ENCODE assay signal across 8 cellular contexts in the genomic region with DNA sequence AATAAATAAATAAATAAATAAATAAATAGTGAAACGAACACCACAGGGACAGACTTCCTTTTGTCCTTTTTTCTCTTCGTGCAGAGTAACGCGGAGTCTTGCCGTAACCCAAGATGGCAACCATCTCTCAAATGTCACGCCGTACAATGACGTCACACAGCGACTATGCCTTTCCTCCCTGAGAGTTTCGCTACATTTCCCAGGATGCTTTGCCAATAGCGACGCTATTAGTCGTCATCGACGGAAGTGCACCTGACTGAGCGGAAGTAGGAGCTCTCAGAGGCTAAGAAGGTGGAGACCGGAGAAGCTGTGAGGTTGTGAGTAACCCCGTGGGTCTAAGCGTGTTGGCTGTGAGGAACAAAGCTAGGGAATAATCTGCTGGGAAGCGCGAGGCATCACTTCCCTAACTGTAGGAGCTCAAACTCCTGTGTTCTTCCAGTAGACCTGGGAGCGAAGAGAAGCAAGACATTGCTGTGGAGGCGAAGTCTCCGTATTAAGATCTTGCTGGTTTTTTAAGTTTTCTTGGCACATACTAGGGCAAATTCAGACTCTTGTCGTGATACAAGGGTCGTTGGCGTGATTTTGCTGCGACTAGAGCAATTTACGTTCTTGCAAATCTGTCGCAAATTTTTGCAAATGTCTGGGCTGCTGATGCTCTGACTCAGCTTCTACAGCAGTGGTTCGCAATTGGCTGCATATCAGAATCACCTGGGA. TPM values are rescaled to one million over a fixed set of nuclear protein-coding genes. Genes with fewer than 3 reads are reported as not detected.
DNase-seq lines count a peak whose midpoint lies in the region; ATAC-seq and TF ChIP-seq lines count a peak whose summit lies in the region.

A gene with protein sequence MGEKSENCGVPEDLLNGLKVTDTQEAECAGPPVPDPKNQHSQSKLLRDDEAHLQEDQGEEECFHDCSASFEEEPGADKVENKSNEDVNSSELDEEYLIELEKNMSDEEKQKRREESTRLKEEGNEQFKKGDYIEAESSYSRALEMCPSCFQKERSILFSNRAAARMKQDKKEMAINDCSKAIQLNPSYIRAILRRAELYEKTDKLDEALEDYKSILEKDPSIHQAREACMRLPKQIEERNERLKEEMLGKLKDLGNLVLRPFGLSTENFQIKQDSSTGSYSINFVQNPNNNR (plus strand): TSS at position 263 of the 714 bp plus-strand sequence. CDS start 1,390 bp downstream, outside the sequence.

- H3K4me1 Mint-ChIP-seq in CD8-positive, alpha-beta memory T cell = peaks cover 26 to 38% (median 33%) of the 10 kb centered on the region in 3 donors

- no peak for TF ChIP-seq CTCF in lung (IDR thresholded peaks at IDR 0.05; ENCODE audit: control extremely low read depth, extremely low read depth)

- no peaks in the 10 kb centered on the region for H3K27me3 Mint-ChIP-seq in CD8-positive, alpha-beta memory T cell

- H3K9me3 ChIP-seq in CD8-positive, alpha-beta memory T cell (ENCODE audit: low read length) = no peaks in the 10 kb centered on the region
- H3K9me3 ChIP-seq in lung (ENCODE audit: control insufficient read depth in 2 of 2, insufficient read depth in 1 of 2, low read length in 1 of 2) = no peaks in the 10 kb centered on the region

- POLR2A ChIA-PET in CD8-positive, alpha-beta memory T cell (lab: Charles Lee) = interaction anchor here (1.0 to 1.2 kb wide), 4 partner anchors 11 to 110 kb away, joined by 3 to 7 read pairs (median 4); partner anchors contain the start of gene PWWP2A

- peak within 1 kb of the TSS; percentile 100 for H3K4me3 ChIP-seq in CD8-positive, alpha-beta memory T cell (ENCODE audit: low read length)
- peak within 1 kb of the TSS; percentile 81 for H3K4me3 ChIP-seq in lung

- 0% methylated on average over 31 of the region's 31 CpGs for WGBS in lung, 2 donors

- H3K4me3 Mint-ChIP-seq in CD8-positive, alpha-beta memory T cell = peak within 1 kb of the TSS; percentile 92 to 99 (median 97)

- H3K36me3 ChIP-seq in CD8-positive, alpha-beta memory T cell (ENCODE audit: insufficient read depth, low read length) = no peaks in the 10 kb centered on the region
- peaks cover 2% of the 10 kb centered on the region in 2 donors for H3K36me3 ChIP-seq in lung (ENCODE audit: control insufficient read depth in 2 of 2, insufficient read depth in 2 of 2, low read length in 2 of 2)

- H3K4me1 ChIP-seq in CD8-positive, alpha-beta memory T cell (ENCODE audit: insufficient read depth, low read length) = peaks cover 14% of the 10 kb centered on the region
- H3K4me1 ChIP-seq in lung (ENCODE audit: control insufficient read depth in 2 of 2, insufficient read depth in 2 of 2, low read length in 2 of 2) = peaks cover 2 to 11% of the 10 kb centered on the region in 2 donors

- no peaks in the 10 kb centered on the region for H3K9me3 Mint-ChIP-seq in CD8-positive, alpha-beta memory T cell

- CTCF ChIA-PET in CD8-positive, alpha-beta memory T cell (lab: Charles Lee) = interaction anchor here (0.7 to 3.8 kb wide), 5 partner anchors 9 to 22 kb away, joined by 3 to 16 read pairs (median 3); no protein-coding TSS in a partner anchor

- H3K27me3 ChIP-seq in CD8-positive, alpha-beta memory T cell (ENCODE audit: insufficient read depth, low read length, poor library complexity, severe bottlenecking) = no peaks in the 10 kb centered on the region
- no peaks in the 10 kb centered on the region for H3K27me3 ChIP-seq in lung (ENCODE audit: control insufficient read depth, insufficient read depth)

- H3K27ac ChIP-seq in CD8-positive, alpha-beta memory T cell (ENCODE audit: low read depth, low read length) = peak within 1 kb of the TSS; percentile 98
- peak within 1 kb of the TSS; percentile 89 to 97 for H3K27ac ChIP-seq in lung (ENCODE audit: low read depth in 1 of 2, low read length in 1 of 2)

- H3K27ac Mint-ChIP-seq in CD8-positive, alpha-beta memory T cell = peak within 1 kb of the TSS; percentile 82 to 99 (median 98)

- peaks cover 0 to 37% (median 10%) of the 10 kb centered on the region in 3 donors for H3K36me3 Mint-ChIP-seq in CD8-positive, alpha-beta memory T cell

- ATAC-seq in GM19467 (IDR thresholded peaks at IDR 0.05; ENCODE audit: unreplicated experiment) (peak; percentile 100), lung (ENCODE audit: insufficient read depth, low FRiP score) (peak; percentile 97)

- peak; percentile 82 to 96 (median 90) for DNase-seq in CD8-positive, alpha-beta memory T cell
- DNase-seq in HS-27A (ENCODE audit: low read depth) (peak; percentile 91), NK-92 (lab: John Stamatoyannopoulos, UW; ENCODE audit: unreplicated experiment) (peak; percentile 73), lung (ENCODE audit: low spot score) (peak; percentile 98)
- DNase-seq in activated CD8-positive, alpha-beta memory T cell treated with anti-CD3 and anti-CD28 coated beads for 1 hour (ENCODE audit: extremely low read depth in 1 of 2, low read depth in 1 of 2) = peak; percentile 84 to 96
- DNase-seq in effector CD8-positive, alpha-beta T cell (lab: John Stamatoyannopoulos, UW) = peak; percentile 90
- DNase-seq in stimulated activated CD4-positive, alpha-beta T cell treated with anti-CD3 and anti-CD28 coated beads, TNF-alpha, amount 100 ng/mL, for 4 hours (ENCODE audit: low read depth in 3 of 3) = peak; percentile 58 to 91 (median 85)

RNA-seq across cellular contexts. Expression of the gene that starts here (rescaled TPM):
- total RNA-seq in CD8-positive, alpha-beta memory T cell = 10 to 100 TPM; 66.4 to 70.7 TPM
- polyA plus RNA-seq in CD8-positive, alpha-beta memory T cell = 99.8 TPM
- total RNA-seq in lung = 10 to 100 TPM; 37.3 to 42.5 TPM
- 10 to 100 TPM; 43.8 to 47.5 TPM for polyA plus RNA-seq in lung

Comparison
In these comparisons a context has a peak if more than half of its experiments do, and no peak if none do; other contexts are left out.
1. Peak in every context shown above with its lines: DNase-seq, ATAC-seq, H3K4me3 ChIP-seq and H3K27ac ChIP-seq.